ENCODE assay signal across 10 cellular contexts in the genomic region with DNA sequence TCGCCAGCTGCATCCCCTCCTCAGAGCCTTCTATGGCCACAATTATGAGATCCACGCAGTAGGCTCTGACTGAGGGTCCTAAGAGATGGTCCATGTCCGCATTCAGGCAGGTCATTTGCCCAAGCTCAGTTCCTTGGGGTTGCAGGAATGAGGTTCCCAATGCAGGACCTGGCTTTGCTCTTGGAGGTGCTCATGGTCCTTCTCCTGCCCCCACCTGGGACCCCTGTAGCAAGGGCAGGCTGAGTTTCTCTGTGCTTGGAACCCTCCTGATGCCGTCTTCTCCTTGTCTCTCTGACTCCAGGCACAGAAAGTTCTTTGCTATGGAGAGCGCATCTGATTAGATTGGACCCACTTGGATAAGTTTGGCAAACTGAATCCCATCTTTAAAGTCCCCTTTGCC. TPM values are rescaled to one million over a fixed set of nuclear protein-coding genes. Genes with fewer than 3 reads are reported as not detected.
"Had no signal": no experiment of that assay in that cellular context is flagged by ENCODE, and none has a peak within 500 bp of the region (broad histone marks: within the 10 kb centered on the region; RNA-seq: fewer than 3 reads in every experiment).

No MANE protein-coding gene starts in this region.

- H3K27ac Mint-ChIP-seq: HFFc6, IgD-negative memory B cell had no signal

- ATAC-seq: HCT116, HepG2 had no signal

- H2AFZ ChIP-seq: GM23248 had no signal

- H3K4me1 Mint-ChIP-seq: IgD-negative memory B cell had no signal

- H3K9ac ChIP-seq: GM23248 had no signal

- H3K27ac ChIP-seq: GM23248, HL-60 had no signal

- H3K36me3 Mint-ChIP-seq: IgD-negative memory B cell had no signal

- H3K36me3 ChIP-seq: HAP-1 had no signal

- H3K9me3 ChIP-seq: HAP-1 had no signal

- H3K4me1 ChIP-seq: HAP-1 had no signal

- H3K4me3 ChIP-seq: GM23248, HAP-1 had no signal

- DNase-seq: GM23248, GOT3, H7, HFFc6 had no signal

- H3K4me3 Mint-ChIP-seq: HFFc6 had no signal

RNA-seq across cellular contexts. Expression of a gene that starts 16.5 kb away (rescaled TPM):
- total RNA-seq: GM23248, H7, HepG2, HT1080 had no signal
